In the genomic region with DNA sequence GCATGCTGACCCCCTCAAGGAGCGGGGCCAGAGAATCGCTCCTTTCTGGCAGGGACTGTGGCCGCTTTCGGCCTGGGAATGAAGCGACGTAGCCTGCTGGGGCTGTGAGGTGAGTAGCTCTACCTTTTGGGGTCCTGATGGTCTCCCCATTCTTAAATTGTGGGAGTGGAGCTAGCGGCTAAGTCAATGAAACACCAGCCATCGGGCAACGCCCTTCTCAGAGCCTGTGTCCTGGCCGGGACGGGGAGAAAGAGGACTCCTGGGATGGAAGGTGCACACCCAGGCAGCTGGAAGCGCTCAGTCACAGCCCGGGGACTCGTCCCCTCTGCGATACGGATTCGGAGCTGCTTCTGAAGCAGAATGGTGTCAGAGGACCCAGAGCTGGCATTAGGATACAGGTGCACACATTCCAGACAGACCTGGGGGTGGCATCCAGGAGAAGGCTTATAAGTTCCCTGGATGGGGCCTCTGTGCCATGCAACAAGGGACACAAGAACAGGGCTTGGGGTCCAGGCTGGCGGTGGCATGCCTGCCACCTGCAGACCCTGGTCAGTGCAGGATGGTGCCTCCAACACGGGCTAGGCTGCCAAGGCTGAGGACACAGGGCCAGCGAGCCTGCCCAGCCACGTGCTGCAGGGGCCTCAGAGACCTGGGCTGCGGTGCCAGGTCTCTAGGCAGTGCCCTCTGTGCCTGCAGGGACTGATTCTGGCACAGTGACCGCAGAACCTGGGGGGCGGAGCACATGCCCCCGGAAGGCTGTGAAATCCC, we compare ENCODE assay signal across 8 cellular contexts. TPM values are rescaled to one million over a fixed set of nuclear protein-coding genes. Genes with fewer than 3 reads are reported as not detected.
DNase-seq lines count a peak whose midpoint lies in the region; ATAC-seq and TF ChIP-seq lines count a peak whose summit lies in the region.

No MANE protein-coding gene starts in this region.

- peaks cover 27% of the 10 kb centered on the region for H3K27me3 ChIP-seq in GM23338 (ENCODE audit: insufficient read depth)
- no peaks in the 10 kb centered on the region for H3K27me3 ChIP-seq in mesendoderm (ENCODE audit: insufficient read depth, low read length, poor library complexity)

- H3K56ac ChIP-seq in mesendoderm (ENCODE audit: low read length) = peak overlapping the region; percentile 85

- H4K8ac ChIP-seq in mesendoderm (ENCODE audit: low read depth, low read length) = no peak overlapping the region

- DNase-seq in GM23338 (ENCODE audit: low spot score) (peak; percentile 34), astrocyte of the spinal cord (ENCODE audit: low read depth, low spot score) (peak; percentile 19), mesendoderm (no peak), MV-4-11 (lab: John Stamatoyannopoulos, UW) (no peak), NCI-H526 treated with DMSO at 0.1 percent for 48 hours (lab: John Stamatoyannopoulos, UW) (no peak)

- H4K5ac ChIP-seq in mesendoderm (ENCODE audit: low read length) = no peak overlapping the region

- peaks cover 10% of the 10 kb centered on the region for H3K4me1 Mint-ChIP-seq in GM23338

- TF ChIP-seq CTCF in 22Rv1 (IDR thresholded peaks at IDR 0.05) (no peak), GM23338 (conservative IDR thresholded peaks at IDR 0.05; ENCODE audit: low read depth in 2 of 2) (no peak), astrocyte of the spinal cord (IDR thresholded peaks at IDR 0.05; ENCODE audit: low read depth, low read length) (no peak)

- H2BK120ac ChIP-seq in mesendoderm (ENCODE audit: low read depth, low read length) = no peak overlapping the region

- H3K18ac ChIP-seq in mesendoderm (ENCODE audit: low read length) = peak overlapping the region; percentile 31

- peak overlapping the region; percentile 80 for H3K23ac ChIP-seq in mesendoderm (ENCODE audit: low read length)

- H3K79me2 ChIP-seq in GM23338 (replicated peaks; ENCODE audit: insufficient read depth) (no peaks in the 10 kb centered on the region), mesendoderm (ENCODE audit: control insufficient read depth, insufficient read depth, low read length) (no peaks in the 10 kb centered on the region)

- H3K4me2 ChIP-seq in GM23338 = peak overlapping the region; percentile 87
- peak overlapping the region; percentile 68 for H3K4me2 ChIP-seq in mesendoderm (ENCODE audit: low read length)

- no peaks in the 10 kb centered on the region for H3K79me1 ChIP-seq in mesendoderm (ENCODE audit: low read length)

- WGBS in mesendoderm (ENCODE audit: extremely low coverage, insufficient coverage, low lambda C conversion rate) = no CpG with 5 or more reads among the region's 25 CpGs

- H2BK5ac ChIP-seq in mesendoderm (ENCODE audit: low read length) = no peak overlapping the region

- ATAC-seq in GM23338 (peak; percentile 2), GM21619 (IDR thresholded peaks at IDR 0.05; ENCODE audit: unreplicated experiment) (no peak), HG03280 (IDR thresholded peaks at IDR 0.05; ENCODE audit: unreplicated experiment) (no peak)

- no peak overlapping the region for H3K27ac Mint-ChIP-seq in GM23338

- no peaks in the 10 kb centered on the region for H3K36me3 Mint-ChIP-seq in GM23338 (ENCODE audit: low read depth)

- H4K20me1 ChIP-seq in GM23338 (replicated peaks; ENCODE audit: insufficient read depth) = peaks cover 5% of the 10 kb centered on the region; the same call in 1 of the 2 replicates

- in situ Hi-C loops in astrocyte of the spinal cord (cut with HindIII; ENCODE audit: low sequenced_read_pairs) = no loop called here

- peaks cover 30% of the 10 kb centered on the region for H3K27me3 Mint-ChIP-seq in GM23338 (ENCODE audit: insufficient read depth, low read depth, poor library complexity)

- no peaks in the 10 kb centered on the region for H3K36me3 ChIP-seq in GM23338 (ENCODE audit: insufficient read depth)
- no peaks in the 10 kb centered on the region for H3K36me3 ChIP-seq in mesendoderm (ENCODE audit: control insufficient read depth, insufficient read depth, low read length)

- peak overlapping the region; percentile 78 for H3K4me3 Mint-ChIP-seq in GM23338

- H2AK5ac ChIP-seq in mesendoderm (ENCODE audit: low read length) = no peak overlapping the region

- peak overlapping the region; percentile 87; the same call in 1 of the 2 replicates for H2AFZ ChIP-seq in GM23338

- no peak overlapping the region for H3K4ac ChIP-seq in mesendoderm (ENCODE audit: low read depth, low read length)

- H3K4me1 ChIP-seq in GM23338 (ENCODE audit: insufficient read depth) (peaks cover 6% of the 10 kb centered on the region; the same call in 1 of the 2 replicates), mesendoderm (ENCODE audit: control insufficient read depth, low read depth, low read length) (no peaks in the 10 kb centered on the region)

- H3K9me3 Mint-ChIP-seq in GM23338 = peaks cover under 1% of the 10 kb centered on the region; the same call in 1 of the 3 replicates

- H3K9me2 ChIP-seq in GM23338 (ENCODE audit: insufficient read depth) = no peaks in the 10 kb centered on the region

- H3K4me3 ChIP-seq in GM23338 = peak overlapping the region; percentile 78
- peak overlapping the region; percentile 46 for H3K4me3 ChIP-seq in astrocyte of the spinal cord (ENCODE audit: low read depth, low read length)
- H3K4me3 ChIP-seq in mesendoderm (ENCODE audit: low read length) = peak overlapping the region; percentile 37

- H2BK15ac ChIP-seq in mesendoderm (replicated peaks; ENCODE audit: low read depth) = no peak overlapping the region

- H3K27ac ChIP-seq in 22Rv1 (peak overlapping the region; percentile 77), GM23338 (ENCODE audit: low read depth) (no peak overlapping the region), mesendoderm (ENCODE audit: low read depth, low read length) (no peak overlapping the region)

- H3K9ac ChIP-seq in mesendoderm (ENCODE audit: low read length) = peak overlapping the region; percentile 66

- 0 out of 2 replicates have a peak, but pooled peaks cover 3% of the 10 kb centered on the region for H3F3A ChIP-seq in GM23338 (replicated peaks; ENCODE audit: low read depth)

TF ChIP-seq in GM23338, 12 proteins besides CTCF, POLR2A, EP300 and RAD21:
- TF ChIP-seq STAT1 (IDR thresholded peaks at IDR 0.05; ENCODE audit: unreplicated experiment) (no peak), ZNF331 (CRISPR knock-in tag; IDR thresholded peaks at IDR 0.05; ENCODE audit: low read depth) (no peak), EZH2phosphoT487 (IDR thresholded peaks at IDR 0.05; ENCODE audit: unreplicated experiment) (no peak)
- TF ChIP-seq, protein P1, sequence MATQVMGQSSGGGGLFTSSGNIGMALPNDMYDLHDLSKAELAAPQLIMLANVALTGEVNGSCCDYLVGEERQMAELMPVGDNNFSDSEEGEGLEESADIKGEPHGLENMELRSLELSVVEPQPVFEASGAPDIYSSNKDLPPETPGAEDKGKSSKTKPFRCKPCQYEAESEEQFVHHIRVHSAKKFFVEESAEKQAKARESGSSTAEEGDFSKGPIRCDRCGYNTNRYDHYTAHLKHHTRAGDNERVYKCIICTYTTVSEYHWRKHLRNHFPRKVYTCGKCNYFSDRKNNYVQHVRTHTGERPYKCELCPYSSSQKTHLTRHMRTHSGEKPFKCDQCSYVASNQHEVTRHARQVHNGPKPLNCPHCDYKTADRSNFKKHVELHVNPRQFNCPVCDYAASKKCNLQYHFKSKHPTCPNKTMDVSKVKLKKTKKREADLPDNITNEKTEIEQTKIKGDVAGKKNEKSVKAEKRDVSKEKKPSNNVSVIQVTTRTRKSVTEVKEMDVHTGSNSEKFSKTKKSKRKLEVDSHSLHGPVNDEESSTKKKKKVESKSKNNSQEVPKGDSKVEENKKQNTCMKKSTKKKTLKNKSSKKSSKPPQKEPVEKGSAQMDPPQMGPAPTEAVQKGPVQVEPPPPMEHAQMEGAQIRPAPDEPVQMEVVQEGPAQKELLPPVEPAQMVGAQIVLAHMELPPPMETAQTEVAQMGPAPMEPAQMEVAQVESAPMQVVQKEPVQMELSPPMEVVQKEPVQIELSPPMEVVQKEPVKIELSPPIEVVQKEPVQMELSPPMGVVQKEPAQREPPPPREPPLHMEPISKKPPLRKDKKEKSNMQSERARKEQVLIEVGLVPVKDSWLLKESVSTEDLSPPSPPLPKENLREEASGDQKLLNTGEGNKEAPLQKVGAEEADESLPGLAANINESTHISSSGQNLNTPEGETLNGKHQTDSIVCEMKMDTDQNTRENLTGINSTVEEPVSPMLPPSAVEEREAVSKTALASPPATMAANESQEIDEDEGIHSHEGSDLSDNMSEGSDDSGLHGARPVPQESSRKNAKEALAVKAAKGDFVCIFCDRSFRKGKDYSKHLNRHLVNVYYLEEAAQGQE (IDR thresholded peaks at IDR 0.05; ENCODE audit: unreplicated experiment) = no peak
- TF ChIP-seq, protein P2, sequence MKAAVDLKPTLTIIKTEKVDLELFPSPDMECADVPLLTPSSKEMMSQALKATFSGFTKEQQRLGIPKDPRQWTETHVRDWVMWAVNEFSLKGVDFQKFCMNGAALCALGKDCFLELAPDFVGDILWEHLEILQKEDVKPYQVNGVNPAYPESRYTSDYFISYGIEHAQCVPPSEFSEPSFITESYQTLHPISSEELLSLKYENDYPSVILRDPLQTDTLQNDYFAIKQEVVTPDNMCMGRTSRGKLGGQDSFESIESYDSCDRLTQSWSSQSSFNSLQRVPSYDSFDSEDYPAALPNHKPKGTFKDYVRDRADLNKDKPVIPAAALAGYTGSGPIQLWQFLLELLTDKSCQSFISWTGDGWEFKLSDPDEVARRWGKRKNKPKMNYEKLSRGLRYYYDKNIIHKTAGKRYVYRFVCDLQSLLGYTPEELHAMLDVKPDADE (IDR thresholded peaks at IDR 0.05) = no peak

RNA-seq across cellular contexts. Expression of a gene that starts 0.9 kb away (rescaled TPM):
- 1.8 and 2.0 TPM in 2 replicates for total RNA-seq in GM23338 (2014; rRNA removed; shearing (Covaris generic))
- polyA plus RNA-seq in GM23338 (2016; fragmentation: Nextera tagmentation; extraction: Ambion mirVana) = 0.06 and 0.07 TPM in 2 replicates
- polyA plus RNA-seq in mesendoderm (2013, experiment 1 of 2) = 0.21 TPM
- polyA plus RNA-seq in mesendoderm (2013, experiment 2 of 2) = 0.15 TPM

RNA-seq across cellular contexts. Expression of a gene that starts 58.1 kb away (rescaled TPM):
- total RNA-seq in GM23338 (2014; rRNA removed; shearing (Covaris generic)) = 0.07 and 0.12 TPM in 2 replicates
- 0.40 and 0.65 TPM in 2 replicates for polyA plus RNA-seq in GM23338 (2016; fragmentation: Nextera tagmentation; extraction: Ambion mirVana)
- polyA plus RNA-seq in mesendoderm (2013, experiment 1 of 2) = 0.53 TPM
- polyA plus RNA-seq in mesendoderm (2013, experiment 2 of 2) = 0.42 TPM

Comparison
In these comparisons a context has a peak if more than half of its experiments do, and no peak if none do; other contexts are left out.
1. DNase-seq: peak in GM23338 (single experiment) and astrocyte of the spinal cord (single experiment); none in mesendoderm (single experiment), MV-4-11 (single experiment) and NCI-H526 treated with DMSO at 0.1 percent for 48 hours (single experiment).
2. Peak in every context shown above with its lines, with median percentiles within 50 percentile points of each other: H3K4me3 ChIP-seq.